ENCODE assay signal across 17 cellular contexts in the genomic region with DNA sequence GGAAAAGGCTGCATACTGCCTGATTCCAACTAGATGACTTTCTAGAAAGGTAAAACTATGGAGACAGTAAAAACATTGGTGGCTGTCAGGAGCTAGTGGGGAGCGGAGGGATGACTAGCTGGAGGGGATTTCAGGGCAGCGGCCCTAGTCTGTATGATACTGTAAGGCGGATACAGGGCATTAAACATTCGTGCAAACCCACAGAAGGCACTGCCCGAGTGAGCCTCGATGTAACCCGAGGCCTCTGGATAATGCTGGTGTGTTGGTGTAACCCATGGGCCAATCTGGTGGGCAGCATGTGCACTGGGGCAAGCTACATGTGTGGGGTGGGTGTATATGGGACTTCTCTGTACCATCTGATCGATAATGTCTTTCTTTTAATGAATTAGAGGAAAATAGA. TPM values are rescaled to one million over a fixed set of nuclear protein-coding genes. Genes with fewer than 3 reads are reported as not detected.
DNase-seq lines count a peak whose midpoint lies in the region; ATAC-seq and TF ChIP-seq lines count a peak whose summit lies in the region.
"Had no signal": no experiment of that assay in that cellular context is flagged by ENCODE, and none has a peak within 500 bp of the region (broad histone marks: within the 10 kb centered on the region; RNA-seq: fewer than 3 reads in every experiment).

No MANE protein-coding gene starts in this region.

- no peaks in the 10 kb centered on the region for H3K4me1 ChIP-seq in RWPE2 (ENCODE audit: insufficient read depth, poor library complexity, severe bottlenecking)

- no peaks in the 10 kb centered on the region for H3K36me3 ChIP-seq in RWPE2 (ENCODE audit: low read depth)
- H3K36me3 ChIP-seq: BE2C had no signal

- peaks cover 13 to 29% of the 10 kb centered on the region in 2 donors for H3K27me3 Mint-ChIP-seq in natural killer cell (ENCODE audit: low read depth in 2 of 2)
- peaks cover 23 to 42% of the 10 kb centered on the region in 2 donors for H3K27me3 Mint-ChIP-seq in natural killer cell treated with Interleukin-12 subunit alpha and Interleukin-12 subunit beta and Interleukin-15 and Interleukin-18, amount 100 ng/mL, for 72 hours
- H3K27me3 Mint-ChIP-seq in type B pancreatic cell, result peaks cover 71% of the 10 kb centered on the region

- H3K36me3 Mint-ChIP-seq in natural killer cell (no peaks in the 10 kb centered on the region), type B pancreatic cell (peaks cover 3% of the 10 kb centered on the region)
- peaks cover 9% of the 10 kb centered on the region for H3K36me3 Mint-ChIP-seq in natural killer cell treated with Interleukin-12 subunit alpha and Interleukin-12 subunit beta and Interleukin-15 and Interleukin-18, amount 100 ng/mL, for 72 hours
- H3K36me3 Mint-ChIP-seq in stimulated activated effector memory CD8-positive, alpha-beta T cell treated with anti-CD3 and anti-CD28 coated beads, Interleukin-12 subunit alpha, Interleukin-12 subunit beta, amount 100 ng/mL, for 72 hours, result no peaks in the 10 kb centered on the region

- H3K4me1 Mint-ChIP-seq in natural killer cell (peaks cover 20 to 38% of the 10 kb centered on the region in 2 donors), type B pancreatic cell (ENCODE audit: unreplicated experiment) (peaks cover 4% of the 10 kb centered on the region)
- peaks cover 25 to 26% of the 10 kb centered on the region in 2 donors for H3K4me1 Mint-ChIP-seq in natural killer cell treated with Interleukin-12 subunit alpha and Interleukin-12 subunit beta and Interleukin-15 and Interleukin-18, amount 100 ng/mL, for 72 hours (ENCODE audit: low read depth in 2 of 2)
- peaks cover 36% of the 10 kb centered on the region for H3K4me1 Mint-ChIP-seq in stimulated activated effector memory CD8-positive, alpha-beta T cell treated with anti-CD3 and anti-CD28 coated beads, Interleukin-12 subunit alpha, Interleukin-12 subunit beta, amount 100 ng/mL, for 72 hours

- intact Hi-C loops in natural killer cell (cut with micrococcal nuclease), result no loop called here

- H3K27ac Mint-ChIP-seq in natural killer cell, result no peak overlapping the region
- H3K27ac Mint-ChIP-seq in natural killer cell treated with Interleukin-12 subunit alpha and Interleukin-12 subunit beta and Interleukin-15 and Interleukin-18, amount 100 ng/mL, for 72 hours, result no peak overlapping the region
- H3K27ac Mint-ChIP-seq in type B pancreatic cell, result no peak overlapping the region
- no peak overlapping the region for H3K27ac Mint-ChIP-seq in stimulated activated effector memory CD8-positive, alpha-beta T cell treated with anti-CD3 and anti-CD28 coated beads, Interleukin-12 subunit alpha, Interleukin-12 subunit beta, amount 100 ng/mL, for 72 hours
- H3K27ac Mint-ChIP-seq: CD14-positive monocyte; CD8-positive, alpha-beta memory T cell had no signal

- H3K27ac ChIP-seq in RWPE2 (ENCODE audit: poor library complexity, severe bottlenecking), result no peak overlapping the region
- H3K27ac ChIP-seq: A549 had no signal

- H3K4me3 Mint-ChIP-seq in natural killer cell (peak overlapping the region; percentile 32), type B pancreatic cell (peak overlapping the region; percentile 24)
- no peak overlapping the region for H3K4me3 Mint-ChIP-seq in natural killer cell treated with Interleukin-12 subunit alpha and Interleukin-12 subunit beta and Interleukin-15 and Interleukin-18, amount 100 ng/mL, for 72 hours
- H3K4me3 Mint-ChIP-seq in stimulated activated effector memory CD8-positive, alpha-beta T cell treated with anti-CD3 and anti-CD28 coated beads, Interleukin-12 subunit alpha, Interleukin-12 subunit beta, amount 100 ng/mL, for 72 hours, result no peak overlapping the region
- H3K4me3 Mint-ChIP-seq: CD14-positive monocyte had no signal

- no peak for TF ChIP-seq CTCF in natural killer cell (IDR thresholded peaks at IDR 0.05)
- no peak for TF ChIP-seq CTCF in RWPE2 (IDR thresholded peaks at IDR 0.05; ENCODE audit: poor library complexity, severe bottlenecking)
- no peak for TF ChIP-seq CTCF in type B pancreatic cell (conservative IDR thresholded peaks at IDR 0.05)

- peaks cover 31% of the 10 kb centered on the region for H3K27me3 ChIP-seq in RWPE2 (ENCODE audit: insufficient read depth, poor library complexity, severe bottlenecking)

- no peak for ATAC-seq in natural killer cell
- ATAC-seq in natural killer cell treated with Interleukin-12 subunit alpha and Interleukin-12 subunit beta and Interleukin-15 and Interleukin-18, amount 100 ng/mL, for 72 hours, result no peak
- no peak for ATAC-seq in RWPE2 (ENCODE audit: low read depth)
- no peak for ATAC-seq in HG02759 (IDR thresholded peaks at IDR 0.05; ENCODE audit: unreplicated experiment)
- no peak for ATAC-seq in GM18520 (IDR thresholded peaks at IDR 0.05; ENCODE audit: unreplicated experiment)
- no peak for ATAC-seq in stimulated activated effector memory CD8-positive, alpha-beta T cell treated with anti-CD3 and anti-CD28 coated beads, Interleukin-12 subunit alpha, Interleukin-12 subunit beta, amount 100 ng/mL, for 72 hours
- ATAC-seq: A549, HCT116, K562 had no signal

- H3K9me3 ChIP-seq in RWPE2 (ENCODE audit: severe bottlenecking), result no peaks in the 10 kb centered on the region
- H3K9me3 ChIP-seq: A549, BE2C, Caco-2 had no signal

- H3K9me3 Mint-ChIP-seq in natural killer cell (no peaks in the 10 kb centered on the region), type B pancreatic cell (no peaks in the 10 kb centered on the region)
- peaks cover 2% of the 10 kb centered on the region for H3K9me3 Mint-ChIP-seq in natural killer cell treated with Interleukin-12 subunit alpha and Interleukin-12 subunit beta and Interleukin-15 and Interleukin-18, amount 100 ng/mL, for 72 hours
- no peaks in the 10 kb centered on the region for H3K9me3 Mint-ChIP-seq in stimulated activated effector memory CD8-positive, alpha-beta T cell treated with anti-CD3 and anti-CD28 coated beads, Interleukin-12 subunit alpha, Interleukin-12 subunit beta, amount 100 ng/mL, for 72 hours

- DNase-seq in natural killer cell (no peak), RWPE2 (ENCODE audit: low spot score) (peak; percentile 48), left kidney (ENCODE audit: low read depth, low spot score) (peak; percentile 56), type B pancreatic cell (ENCODE audit: extremely low spot score, unreplicated experiment) (peak; percentile 10)
- DNase-seq in natural killer cell treated with Interleukin-12 subunit alpha and Interleukin-12 subunit beta and Interleukin-15 and Interleukin-18, amount 100 ng/mL, for 72 hours (ENCODE audit: low spot score), result no peak
- no peak for DNase-seq in stimulated activated effector memory CD8-positive, alpha-beta T cell treated with anti-CD3 and anti-CD28 coated beads, Interleukin-12 subunit alpha, Interleukin-12 subunit beta, amount 100 ng/mL, for 72 hours (ENCODE audit: low spot score in 2 of 2)
- DNase-seq: BE2C; Caco-2; CD8-positive, alpha-beta memory T cell; DND-41; GDM1 had no signal

- no peak overlapping the region for H3K4me3 ChIP-seq in RWPE2 (ENCODE audit: severe bottlenecking)
- H3K4me3 ChIP-seq: A549, K562 had no signal

RNA-seq across cellular contexts. Expression of gene OCA2, which starts 4.3 kb away (rescaled TPM):
- 1 to 10 TPM in 1 of 3 donors, under 1 TPM in 2; 0.35 to 1.5 (median 0.56) TPM for total RNA-seq in natural killer cell
- total RNA-seq in natural killer cell treated with Interleukin-12 subunit alpha and Interleukin-12 subunit beta and Interleukin-15 and Interleukin-18, amount 100 ng/mL, for 72 hours, result not detected
- total RNA-seq in type B pancreatic cell (ENCODE audit: low replicate concordance), result 1.4 and 2.8 TPM in 2 replicates
- total RNA-seq: CD8-positive, alpha-beta memory T cell had no signal

Comparison
In these comparisons a context has a peak if more than half of its experiments do, and no peak if none do; other contexts are left out.
1. H3K4me3 Mint-ChIP-seq: peak in natural killer cell (single experiment) and type B pancreatic cell (single experiment); none in natural killer cell treated with Interleukin-12 subunit alpha and Interleukin-12 subunit beta and Interleukin-15 and Interleukin-18, amount 100 ng/mL, for 72 hours (single experiment) and stimulated activated effector memory CD8-positive, alpha-beta T cell treated with anti-CD3 and anti-CD28 coated beads, Interleukin-12 subunit alpha, Interleukin-12 subunit beta, amount 100 ng/mL, for 72 hours (single experiment).
2. DNase-seq: peak in RWPE2 (single experiment), left kidney (single experiment) and type B pancreatic cell (single experiment); none in natural killer cell (single experiment), natural killer cell treated with Interleukin-12 subunit alpha and Interleukin-12 subunit beta and Interleukin-15 and Interleukin-18, amount 100 ng/mL, for 72 hours (single experiment) and stimulated activated effector memory CD8-positive, alpha-beta T cell treated with anti-CD3 and anti-CD28 coated beads, Interleukin-12 subunit alpha, Interleukin-12 subunit beta, amount 100 ng/mL, for 72 hours (0 of 2).